In the genomic region with DNA sequence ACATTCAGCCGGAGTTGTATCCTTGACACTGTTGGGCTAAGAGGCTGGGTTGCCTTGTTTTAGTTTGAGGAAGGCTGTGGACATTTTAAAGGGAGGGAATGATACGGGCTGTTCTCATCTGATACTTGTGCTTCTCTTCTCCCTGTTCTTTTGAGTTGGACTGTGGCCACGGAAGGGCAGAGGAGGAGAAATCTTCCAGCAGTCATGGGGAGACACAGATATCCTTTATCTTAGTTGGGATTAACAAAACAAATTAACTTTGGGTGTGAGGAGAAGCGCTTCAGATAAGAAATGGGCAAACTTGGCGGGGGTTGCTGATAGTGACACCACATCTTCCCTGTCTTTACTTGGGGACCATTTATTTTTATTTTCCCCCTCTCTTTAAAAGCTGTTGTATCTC, we compare ENCODE assay signal across 27 cellular contexts.
DNase-seq lines count a peak whose midpoint lies in the region; ATAC-seq, FAIRE-seq and TF ChIP-seq lines count a peak whose summit lies in the region.
"Had no signal": no experiment of that assay in that cellular context is flagged by ENCODE, and none has a peak within 500 bp of the region (broad histone marks: within the 10 kb centered on the region; RNA-seq: fewer than 3 reads in every experiment).

No MANE protein-coding gene starts in this region.

- no peak overlapping the region for H2AFZ ChIP-seq in H9 (ENCODE audit: low read length)
- no peak overlapping the region for H2AFZ ChIP-seq in astrocyte (ENCODE audit: low read depth, low read length)
- H2AFZ ChIP-seq in hepatocyte, result no peak overlapping the region
- no peak overlapping the region for H2AFZ ChIP-seq in smooth muscle cell (ENCODE audit: low read depth)

- no peak overlapping the region for H3K4ac ChIP-seq in H9 (ENCODE audit: low read depth, low read length)

- H3K9me2 ChIP-seq in hepatocyte (replicated peaks; ENCODE audit: insufficient read depth), result no peaks in the 10 kb centered on the region

- H3K27ac ChIP-seq in H9 (ENCODE audit: insufficient read length, low read depth, low read length) (no peak overlapping the region), astrocyte (ENCODE audit: low read depth, low read length) (no peak overlapping the region), hepatocyte (no peak overlapping the region), smooth muscle cell (ENCODE audit: low read depth) (no peak overlapping the region)
- H3K27ac ChIP-seq: right lobe of liver had no signal

- H3K56ac ChIP-seq in H9 (ENCODE audit: insufficient read length, low read depth, low read length), result no peak overlapping the region

- H2BK12ac ChIP-seq in H9 (ENCODE audit: insufficient read length, low read depth, low read length), result no peak overlapping the region

- H3K9ac ChIP-seq in H9 (ENCODE audit: extremely low read depth, insufficient read length, low read length) (no peak overlapping the region), astrocyte (ENCODE audit: low read length) (no peak overlapping the region), smooth muscle cell (ENCODE audit: low read depth) (no peak overlapping the region)

- H3K36me3 ChIP-seq in astrocyte (ENCODE audit: insufficient read depth, low read length) (no peaks in the 10 kb centered on the region), hepatocyte (replicated peaks; ENCODE audit: insufficient read depth, low read depth) (no peaks in the 10 kb centered on the region), smooth muscle cell (ENCODE audit: low read depth) (no peaks in the 10 kb centered on the region)
- H3K36me3 ChIP-seq: right lobe of liver, thoracic aorta had no signal

- no peak overlapping the region for H2BK5ac ChIP-seq in H9 (ENCODE audit: insufficient read length, low read length)

- no peak overlapping the region for H2AK5ac ChIP-seq in H9 (ENCODE audit: insufficient read length, low read length)

- H4K20me1 ChIP-seq in H9 (ENCODE audit: control insufficient read depth, insufficient read depth, insufficient read length), result no peaks in the 10 kb centered on the region
- peaks cover 24% of the 10 kb centered on the region for H4K20me1 ChIP-seq in astrocyte (ENCODE audit: insufficient read depth, low read length)
- no peaks in the 10 kb centered on the region for H4K20me1 ChIP-seq in hepatocyte (ENCODE audit: insufficient read depth, poor library complexity, severe bottlenecking)
- peaks cover 3% of the 10 kb centered on the region for H4K20me1 ChIP-seq in smooth muscle cell (ENCODE audit: low read depth)

- H2BK120ac ChIP-seq in H9 (ENCODE audit: low read depth, low read length, poor library complexity, severe bottlenecking), result no peak overlapping the region

- no peak overlapping the region for H3T11ph ChIP-seq in H9 (ENCODE audit: low read length)

- H3K4me1 ChIP-seq in H9 (ENCODE audit: insufficient read depth, low read length) (peaks cover 30% of the 10 kb centered on the region; the same call in 1 of the 2 replicates), astrocyte (ENCODE audit: insufficient read depth, low read length) (peaks cover 6% of the 10 kb centered on the region), hepatocyte (ENCODE audit: insufficient read depth) (peaks cover 43% of the 10 kb centered on the region), smooth muscle cell (ENCODE audit: low read depth) (peaks cover 18% of the 10 kb centered on the region)
- H3K4me1 ChIP-seq: right lobe of liver had no signal

- no CpG with 5 or more reads among the region's 5 CpGs for WGBS in H9 (ENCODE audit: extremely low coverage, insufficient read length, low lambda C conversion rate)
- WGBS in hepatocyte (ENCODE audit: low lambda C conversion rate, missing lambda C conversion rate), result 32% methylated on average over 5 of the region's 5 CpGs
- 37% methylated on average over 5 of the region's 5 CpGs for WGBS in smooth muscle cell (ENCODE audit: low lambda C conversion rate)

- no peak overlapping the region for H3K23ac ChIP-seq in H9 (ENCODE audit: insufficient read length, low read depth, low read length)

- no peak for FAIRE-seq in astrocyte (lab: Jason Lieb, UNC)
- FAIRE-seq: GM19239, HepG2, kidney had no signal

- ATAC-seq in SK-N-SH treated with all-trans-retinoic acid at 6 μM for 48 hours (no peak), GM21360 (IDR thresholded peaks at IDR 0.05; ENCODE audit: unreplicated experiment) (no peak)
- ATAC-seq: activated naive CD8-positive, alpha-beta T cell treated with anti-CD3 and anti-CD28 coated beads, Interleukin-2, amount 50 U/mL, for 24 hours; HepG2; right lobe of liver; stimulated activated naive CD8-positive, alpha-beta T cell treated with anti-CD3 and anti-CD28 coated beads, Interleukin-15, Interleukin-2, amounts not matched to agents 100 U/mL and 50 U/mL, for 24 hours had no signal

- H3K79me2 ChIP-seq in H9 (ENCODE audit: insufficient read depth, low read length), result peaks cover 19% of the 10 kb centered on the region
- peaks cover 18% of the 10 kb centered on the region for H3K79me2 ChIP-seq in astrocyte (ENCODE audit: insufficient read depth, low read length)
- H3K79me2 ChIP-seq in hepatocyte, result peaks cover 38% of the 10 kb centered on the region
- H3K79me2 ChIP-seq in smooth muscle cell (ENCODE audit: low read depth), result no peaks in the 10 kb centered on the region

- H4K8ac ChIP-seq in H9 (replicated peaks; ENCODE audit: insufficient read length, low read depth, low read length), result no peak overlapping the region

- H3K9me3 Mint-ChIP-seq in H9, result no peaks in the 10 kb centered on the region
- no peaks in the 10 kb centered on the region for H3K9me3 Mint-ChIP-seq in astrocyte (ENCODE audit: unreplicated experiment)
- H3K9me3 Mint-ChIP-seq: activated naive CD8-positive, alpha-beta T cell treated with anti-CD3 and anti-CD28 coated beads, Interleukin-2, amount 50 U/mL, for 24 hours; activated T-cell treated with anti-CD3 and anti-CD28 coated beads, Interleukin-2, amount 50 U/mL, for 24 hours; neural crest cell; T-helper 1 cell treated with Interleukin-12 subunit alpha and Interleukin-12 subunit beta and Interleukin-4 antibody, amounts not matched to agents 30 μg/mL and 1 μg/mL, for 36 hours had no signal

- no peak for DNase-seq in H9
- DNase-seq in astrocyte (ENCODE audit: low read depth), result no peak
- no peak for DNase-seq in hepatocyte (ENCODE audit: low spot score)
- no peak for DNase-seq in smooth muscle cell (lab: John Stamatoyannopoulos, UW; ENCODE audit: unreplicated experiment)
- DNase-seq in amygdala (lab: John Stamatoyannopoulos, UW), result no peak
- DNase-seq: ACHN; activated CD4-positive, alpha-beta T cell treated with anti-CD3 and anti-CD28 coated beads for 48 hours; activated gamma-delta T cell treated with Interleukin-2 at 50 U/mL for 16 hours; activated naive CD8-positive, alpha-beta T cell treated with anti-CD3 and anti-CD28 coated beads, Interleukin-2, amount 50 U/mL, for 24 hours; activated T-cell treated with anti-CD3 and anti-CD28 coated beads, Interleukin-2, amount 50 U/mL, for 24 hours; cerebellar nuclear complex; DMS79; dorsolateral prefrontal cortex; GF-D8; kidney; NCI-H446 treated with DMSO at 0.1 percent for 48 hours; right lobe of liver; RPMI8226; stimulated activated naive CD8-positive, alpha-beta T cell treated with anti-CD3 and anti-CD28 coated beads, Interleukin-15, Interleukin-2, amounts not matched to agents 100 U/mL and 50 U/mL, for 24 hours had no signal

- no peaks in the 10 kb centered on the region for H3K27me3 ChIP-seq in H9 (ENCODE audit: insufficient read depth, low read length)
- peaks cover 10% of the 10 kb centered on the region for H3K27me3 ChIP-seq in astrocyte (ENCODE audit: insufficient read depth, low read length)
- no peaks in the 10 kb centered on the region for H3K27me3 ChIP-seq in hepatocyte
- peaks cover 58% of the 10 kb centered on the region for H3K27me3 ChIP-seq in smooth muscle cell (ENCODE audit: low read depth)
- H3K27me3 ChIP-seq: dorsolateral prefrontal cortex, right lobe of liver had no signal

- H4K5ac ChIP-seq in H9 (ENCODE audit: insufficient read length, low read depth, low read length), result no peak overlapping the region

- peaks cover 3% of the 10 kb centered on the region for H3F3A ChIP-seq in smooth muscle cell (ENCODE audit: low read depth)

- H3K9me3 ChIP-seq in H9 (ENCODE audit: control insufficient read depth, low read depth, low read length), result no peaks in the 10 kb centered on the region
- no peaks in the 10 kb centered on the region for H3K9me3 ChIP-seq in astrocyte (ENCODE audit: insufficient read depth, low read depth, low read length)
- H3K9me3 ChIP-seq in hepatocyte (ENCODE audit: low read depth), result no peaks in the 10 kb centered on the region
- H3K9me3 ChIP-seq in smooth muscle cell (replicated peaks; ENCODE audit: low read depth), result no peaks in the 10 kb centered on the region
- H3K9me3 ChIP-seq: right lobe of liver, thoracic aorta had no signal

- H3K4me3 Mint-ChIP-seq in H9, result peak overlapping the region in 1 of 2 experiments; percentile 15; a peak in 2 of 5 replicates
- peak overlapping the region; percentile 10 for H3K4me3 Mint-ChIP-seq in astrocyte (ENCODE audit: unreplicated experiment)
- H3K4me3 Mint-ChIP-seq: activated naive CD8-positive, alpha-beta T cell treated with anti-CD3 and anti-CD28 coated beads, Interleukin-2, amount 50 U/mL, for 24 hours; activated T-cell treated with anti-CD3 and anti-CD28 coated beads, Interleukin-2, amount 50 U/mL, for 24 hours; neural crest cell; T-helper 1 cell treated with Interleukin-12 subunit alpha and Interleukin-12 subunit beta and Interleukin-4 antibody, amounts not matched to agents 30 μg/mL and 1 μg/mL, for 36 hours had no signal

- TF ChIP-seq CTCF in H9 (conservative IDR thresholded peaks at IDR 0.05) (no peak), astrocyte (IDR thresholded peaks at IDR 0.05; ENCODE audit: insufficient read depth, low read depth, low read length) (no peak), hepatocyte (IDR thresholded peaks at IDR 0.05; ENCODE audit: poor library complexity) (no peak), smooth muscle cell (IDR thresholded peaks at IDR 0.05; ENCODE audit: borderline replicate concordance, insufficient read depth, poor library complexity, severe bottlenecking) (no peak)

- H3K23me2 ChIP-seq in H9 (ENCODE audit: insufficient read length, low read depth, low read length, poor library complexity, severe bottlenecking), result no peaks in the 10 kb centered on the region

- H3K4me3 ChIP-seq in astrocyte (ENCODE audit: insufficient read depth, low read depth, low read length) (no peak overlapping the region), hepatocyte (no peak overlapping the region), smooth muscle cell (no peak overlapping the region)
- H3K4me3 ChIP-seq: dorsolateral prefrontal cortex, lung, right lobe of liver had no signal

- H2BK20ac ChIP-seq in H9 (ENCODE audit: low read depth, low read length, poor library complexity, severe bottlenecking), result no peak overlapping the region

- H3K36me3 Mint-ChIP-seq in H9 (ENCODE audit: insufficient read depth in 1 of 3, low read depth in 3 of 3) (no peaks in the 10 kb centered on the region; a peak in 1 of 7 replicates), astrocyte (ENCODE audit: low read depth, unreplicated experiment) (peaks cover 2% of the 10 kb centered on the region)

- no peak overlapping the region for H4K91ac ChIP-seq in H9 (ENCODE audit: insufficient read length, low read depth, low read length)

- H2BK15ac ChIP-seq in H9 (ENCODE audit: low read depth, low read length), result no peak overlapping the region

- H3K4me2 ChIP-seq in H9 (ENCODE audit: insufficient read depth, insufficient read length, low read length) (no peak overlapping the region), astrocyte (ENCODE audit: low read length) (no peak overlapping the region), hepatocyte (peak overlapping the region; percentile 30), smooth muscle cell (peak overlapping the region; percentile 43)

- H3K27me3 Mint-ChIP-seq in H9 (ENCODE audit: low read depth), result no peaks in the 10 kb centered on the region
- no peaks in the 10 kb centered on the region for H3K27me3 Mint-ChIP-seq in astrocyte (ENCODE audit: low read depth, unreplicated experiment)

- no peak overlapping the region for H3K14ac ChIP-seq in H9 (ENCODE audit: insufficient read depth, low read length)

- H3K18ac ChIP-seq in H9 (ENCODE audit: insufficient read length, low read depth, low read length), result no peak overlapping the region

- peaks cover 7% of the 10 kb centered on the region for H3K79me1 ChIP-seq in H9 (ENCODE audit: insufficient read depth, low read depth, low read length, poor library complexity, severe bottlenecking)

- peak overlapping the region; percentile 59 to 83 (median 65); a peak in 5 of 7 replicates for H3K27ac Mint-ChIP-seq in H9
- H3K27ac Mint-ChIP-seq in astrocyte (ENCODE audit: unreplicated experiment), result no peak overlapping the region
- H3K27ac Mint-ChIP-seq: activated naive CD8-positive, alpha-beta T cell treated with anti-CD3 and anti-CD28 coated beads, Interleukin-2, amount 50 U/mL, for 24 hours; activated T-cell treated with anti-CD3 and anti-CD28 coated beads, Interleukin-2, amount 50 U/mL, for 24 hours; T-helper 1 cell treated with Interleukin-12 subunit alpha and Interleukin-12 subunit beta and Interleukin-4 antibody, amounts not matched to agents 30 μg/mL and 1 μg/mL, for 36 hours had no signal

- H3K4me1 Mint-ChIP-seq in H9 (peaks cover 84 to 85% of the 10 kb centered on the region in 2 experiments), astrocyte (ENCODE audit: low read depth, unreplicated experiment) (peaks cover 45% of the 10 kb centered on the region)
- H3K4me1 Mint-ChIP-seq: activated naive CD8-positive, alpha-beta T cell treated with anti-CD3 and anti-CD28 coated beads, Interleukin-2, amount 50 U/mL, for 24 hours had no signal

Comparison
In these comparisons a context has a peak if more than half of its experiments do, and no peak if none do; other contexts are left out.
1. H3K4me2 ChIP-seq: peak in hepatocyte (single experiment) and smooth muscle cell (single experiment); none in H9 (single experiment) and astrocyte (single experiment).